ENCODE assay signal across 9 cellular contexts in genomic region chr17:31509095-31509804, GRCh38.
A peak's percentile ranks its signal among the peaks of the same experiment; 100 is the strongest.
DNase-seq lines count a peak whose midpoint lies in the region; TF ChIP-seq lines count a peak whose summit lies in the region.
"Had no signal": no experiment of that assay in that cellular context is flagged by ENCODE, and none has a peak within 500 bp of the region (broad histone marks: within the 10 kb centered on the region; RNA-seq: fewer than 3 reads in every experiment).

No MANE protein-coding gene starts in this region.

- peak overlapping the region; percentile 77 for H3K4me3 Mint-ChIP-seq in activated CD4-positive, alpha-beta T cell treated with anti-CD3 and anti-CD28 coated beads, Interleukin-2, amount 10 ng/mL, durations not matched to agents 7 days and 5 days

- no peaks in the 10 kb centered on the region for H3K27me3 ChIP-seq in BE2C

- peak; percentile 31 for DNase-seq in activated CD4-positive, alpha-beta T cell treated with anti-CD3 and anti-CD28 coated beads, Interleukin-2, amount 10 ng/mL, durations not matched to agents 7 days and 5 days
- no peak for DNase-seq in activated CD4-positive, alpha-beta T cell treated with anti-CD3 and anti-CD28 coated beads for 4 hours
- DNase-seq in NCI-H226 (peak; percentile 48), fibroblast of villous mesenchyme (ENCODE audit: low read depth) (peak; percentile 42), NCI-H1694 treated with DMSO at 0.1 percent for 48 hours (lab: John Stamatoyannopoulos, UW) (no peak), BE2C (no peak), NCI-H1694 (lab: John Stamatoyannopoulos, UW) (no peak)

- H3K27ac ChIP-seq in temporal lobe (ENCODE audit: low read depth, low read length): peak overlapping the region; percentile 84
- H3K27ac ChIP-seq: HL-60 had no signal

- no peaks in the 10 kb centered on the region for H3K27me3 Mint-ChIP-seq in activated CD4-positive, alpha-beta T cell treated with anti-CD3 and anti-CD28 coated beads, Interleukin-2, amount 10 ng/mL, durations not matched to agents 7 days and 5 days

- no peaks in the 10 kb centered on the region for H3K9me3 Mint-ChIP-seq in activated CD4-positive, alpha-beta T cell treated with anti-CD3 and anti-CD28 coated beads, Interleukin-2, amount 10 ng/mL, durations not matched to agents 7 days and 5 days

- no peaks in the 10 kb centered on the region for H3K9me3 ChIP-seq in BE2C

- CTCF ChIA-PET in activated CD4-positive, alpha-beta T cell treated with anti-CD3 and anti-CD28 coated beads, Interleukin-2, amount 10 ng/mL, durations not matched to agents 7 days and 5 days (lab: Charles Lee): interaction anchor here (0.5 to 4.8 kb wide), 13 partner anchors 8 to 563 kb away, joined by 3 to 33 read pairs (median 5); no protein-coding TSS in a partner anchor

- H3K4me3 ChIP-seq in fibroblast of villous mesenchyme (ENCODE audit: low read depth, low read length) (no peak overlapping the region), BE2C (ENCODE audit: low read depth, low read length) (no peak overlapping the region)

- POLR2A ChIA-PET in activated CD4-positive, alpha-beta T cell treated with anti-CD3 and anti-CD28 coated beads, Interleukin-2, amount 10 ng/mL, durations not matched to agents 7 days and 5 days (lab: Charles Lee): interaction anchor here (0.8 to 2.4 kb wide), 4 partner anchors 9 to 21 kb away, joined by 3 to 12 read pairs (median 6); no protein-coding TSS in a partner anchor

- peaks cover 54% of the 10 kb centered on the region for H3K4me1 Mint-ChIP-seq in activated CD4-positive, alpha-beta T cell treated with anti-CD3 and anti-CD28 coated beads, Interleukin-2, amount 10 ng/mL, durations not matched to agents 7 days and 5 days

- peak overlapping the region; percentile 100 for H3K27ac Mint-ChIP-seq in activated CD4-positive, alpha-beta T cell treated with anti-CD3 and anti-CD28 coated beads, Interleukin-2, amount 10 ng/mL, durations not matched to agents 7 days and 5 days

- no peaks in the 10 kb centered on the region for H3K36me3 ChIP-seq in BE2C

- H3K36me3 Mint-ChIP-seq in activated CD4-positive, alpha-beta T cell treated with anti-CD3 and anti-CD28 coated beads, Interleukin-2, amount 10 ng/mL, durations not matched to agents 7 days and 5 days (ENCODE audit: low read depth): peaks cover 8% of the 10 kb centered on the region

- TF ChIP-seq CTCF in fibroblast of villous mesenchyme (IDR thresholded peaks at IDR 0.05; ENCODE audit: insufficient read depth, low read depth, low read length): no peak
- no peak for TF ChIP-seq CTCF in BE2C (IDR thresholded peaks at IDR 0.05; ENCODE audit: low read depth, low read length)

- no peaks in the 10 kb centered on the region for H3K4me1 ChIP-seq in BE2C

Comparison
In these comparisons a context has a peak if more than half of its experiments do, and no peak if none do; other contexts are left out.
1. DNase-seq: peak in activated CD4-positive, alpha-beta T cell treated with anti-CD3 and anti-CD28 coated beads, Interleukin-2, amount 10 ng/mL, durations not matched to agents 7 days and 5 days (single experiment), NCI-H226 (single experiment) and fibroblast of villous mesenchyme (single experiment); none in activated CD4-positive, alpha-beta T cell treated with anti-CD3 and anti-CD28 coated beads for 4 hours (0 of 2), NCI-H1694 treated with DMSO at 0.1 percent for 48 hours (single experiment), BE2C (single experiment) and NCI-H1694 (single experiment).